In genomic region chr7:112150823-112151641, GRCh38 we compare ENCODE assay signal across 1 cellular context.
TF ChIP-seq lines count a peak whose summit lies in the region.

No MANE protein-coding gene starts in this region.

TF ChIP-seq in HEK293, 187 proteins besides CTCF, POLR2A, EP300 and RAD21 (continued from another document and continues in another):
- TF ChIP-seq YY2 (tag by site-specific recombination; IDR thresholded peaks at IDR 0.05) (no peak), ZNF10 (tag by site-specific recombination; IDR thresholded peaks at IDR 0.05) (peak; percentile 86), ZNF645 (tag by site-specific recombination; IDR thresholded peaks at IDR 0.05) (no peak), ZNF274 (IDR thresholded peaks at IDR 0.05; ENCODE audit: low read length) (no peak), ZNF274 (tag by site-specific recombination; IDR thresholded peaks at IDR 0.05; ENCODE audit: borderline replicate concordance) (no peak), ZNF366 (tag by site-specific recombination; conservative IDR thresholded peaks at IDR 0.05) (peak; percentile 85), ZNF350 (tag by site-specific recombination; IDR thresholded peaks at IDR 0.05) (no peak), ZNF510 (tag by site-specific recombination; IDR thresholded peaks at IDR 0.05; ENCODE audit: insufficient replicate concordance) (no peak), EGR2 (tag by site-specific recombination; IDR thresholded peaks at IDR 0.05; ENCODE audit: low read depth) (no peak), SP7 (tag by site-specific recombination; IDR thresholded peaks at IDR 0.05) (peak; percentile 85), ZBTB11 (tag by site-specific recombination; conservative IDR thresholded peaks at IDR 0.05; ENCODE audit: low read depth) (no peak; the same call in 1 of the 2 replicates), ZNF112 (tag by site-specific recombination; IDR thresholded peaks at IDR 0.05) (no peak), ZNF302 (tag by site-specific recombination; IDR thresholded peaks at IDR 0.05; ENCODE audit: low read depth) (peak; percentile 80), ZNF37A (tag by site-specific recombination; IDR thresholded peaks at IDR 0.05) (no peak), ZBTB8A (tag by site-specific recombination; IDR thresholded peaks at IDR 0.05) (peak; percentile 69), ZNF561 (tag by site-specific recombination; IDR thresholded peaks at IDR 0.05; ENCODE audit: borderline replicate concordance) (peak; percentile 95; the same call in 1 of the 2 replicates), ZNF777 (tag by site-specific recombination; IDR thresholded peaks at IDR 0.05; ENCODE audit: borderline replicate concordance) (no peak), IKZF3 (tag by site-specific recombination; IDR thresholded peaks at IDR 0.05) (peak; percentile 93), GLI2 (tag by site-specific recombination; IDR thresholded peaks at IDR 0.05; ENCODE audit: borderline replicate concordance, low read depth) (peak; percentile 78; the same call in 1 of the 2 replicates), ZNF48 (tag by site-specific recombination; IDR thresholded peaks at IDR 0.05) (no peak), ZNF621 (tag by site-specific recombination; IDR thresholded peaks at IDR 0.05) (no peak), ZXDB (tag by site-specific recombination; IDR thresholded peaks at IDR 0.05) (peak; percentile 97), MZF1 (tag by site-specific recombination; IDR thresholded peaks at IDR 0.05; ENCODE audit: borderline replicate concordance) (peak; percentile 98), ZNF600 (tag by site-specific recombination; IDR thresholded peaks at IDR 0.05) (no peak), ZFP3 (tag by site-specific recombination; IDR thresholded peaks at IDR 0.05; ENCODE audit: low read depth) (no peak), INSM2 (tag by site-specific recombination; IDR thresholded peaks at IDR 0.05) (0 out of 2 replicates have a peak, but pooled peaks have one; percentile 22), ZNF623 (tag by site-specific recombination; IDR thresholded peaks at IDR 0.05) (no peak), ZNF548 (tag by site-specific recombination; IDR thresholded peaks at IDR 0.05) (no peak), ZNF404 (tag by site-specific recombination; IDR thresholded peaks at IDR 0.05) (no peak), SP2 (tag by site-specific recombination; IDR thresholded peaks at IDR 0.05) (no peak), ZNF184 (tag by site-specific recombination; IDR thresholded peaks at IDR 0.05) (0 out of 2 replicates have a peak, but pooled peaks have one; percentile 23), OVOL3 (tag by site-specific recombination; IDR thresholded peaks at IDR 0.05) (peak; percentile 93), ZBTB49 (tag by site-specific recombination; IDR thresholded peaks at IDR 0.05; ENCODE audit: low read depth) (no peak)
- TF ChIP-seq, protein P1, sequence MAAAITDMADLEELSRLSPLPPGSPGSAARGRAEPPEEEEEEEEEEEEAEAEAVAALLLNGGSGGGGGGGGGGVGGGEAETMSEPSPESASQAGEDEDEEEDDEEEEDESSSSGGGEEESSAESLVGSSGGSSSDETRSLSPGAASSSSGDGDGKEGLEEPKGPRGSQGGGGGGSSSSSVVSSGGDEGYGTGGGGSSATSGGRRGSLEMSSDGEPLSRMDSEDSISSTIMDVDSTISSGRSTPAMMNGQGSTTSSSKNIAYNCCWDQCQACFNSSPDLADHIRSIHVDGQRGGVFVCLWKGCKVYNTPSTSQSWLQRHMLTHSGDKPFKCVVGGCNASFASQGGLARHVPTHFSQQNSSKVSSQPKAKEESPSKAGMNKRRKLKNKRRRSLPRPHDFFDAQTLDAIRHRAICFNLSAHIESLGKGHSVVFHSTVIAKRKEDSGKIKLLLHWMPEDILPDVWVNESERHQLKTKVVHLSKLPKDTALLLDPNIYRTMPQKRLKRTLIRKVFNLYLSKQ (tag by site-specific recombination; IDR thresholded peaks at IDR 0.05; ENCODE audit: borderline replicate concordance), result no peak
- TF ChIP-seq, protein P2, sequence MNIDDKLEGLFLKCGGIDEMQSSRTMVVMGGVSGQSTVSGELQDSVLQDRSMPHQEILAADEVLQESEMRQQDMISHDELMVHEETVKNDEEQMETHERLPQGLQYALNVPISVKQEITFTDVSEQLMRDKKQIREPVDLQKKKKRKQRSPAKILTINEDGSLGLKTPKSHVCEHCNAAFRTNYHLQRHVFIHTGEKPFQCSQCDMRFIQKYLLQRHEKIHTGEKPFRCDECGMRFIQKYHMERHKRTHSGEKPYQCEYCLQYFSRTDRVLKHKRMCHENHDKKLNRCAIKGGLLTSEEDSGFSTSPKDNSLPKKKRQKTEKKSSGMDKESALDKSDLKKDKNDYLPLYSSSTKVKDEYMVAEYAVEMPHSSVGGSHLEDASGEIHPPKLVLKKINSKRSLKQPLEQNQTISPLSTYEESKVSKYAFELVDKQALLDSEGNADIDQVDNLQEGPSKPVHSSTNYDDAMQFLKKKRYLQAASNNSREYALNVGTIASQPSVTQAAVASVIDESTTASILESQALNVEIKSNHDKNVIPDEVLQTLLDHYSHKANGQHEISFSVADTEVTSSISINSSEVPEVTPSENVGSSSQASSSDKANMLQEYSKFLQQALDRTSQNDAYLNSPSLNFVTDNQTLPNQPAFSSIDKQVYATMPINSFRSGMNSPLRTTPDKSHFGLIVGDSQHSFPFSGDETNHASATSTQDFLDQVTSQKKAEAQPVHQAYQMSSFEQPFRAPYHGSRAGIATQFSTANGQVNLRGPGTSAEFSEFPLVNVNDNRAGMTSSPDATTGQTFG (tag by site-specific recombination; IDR thresholded peaks at IDR 0.05; ENCODE audit: borderline replicate concordance), result no peak
- TF ChIP-seq, protein P3, sequence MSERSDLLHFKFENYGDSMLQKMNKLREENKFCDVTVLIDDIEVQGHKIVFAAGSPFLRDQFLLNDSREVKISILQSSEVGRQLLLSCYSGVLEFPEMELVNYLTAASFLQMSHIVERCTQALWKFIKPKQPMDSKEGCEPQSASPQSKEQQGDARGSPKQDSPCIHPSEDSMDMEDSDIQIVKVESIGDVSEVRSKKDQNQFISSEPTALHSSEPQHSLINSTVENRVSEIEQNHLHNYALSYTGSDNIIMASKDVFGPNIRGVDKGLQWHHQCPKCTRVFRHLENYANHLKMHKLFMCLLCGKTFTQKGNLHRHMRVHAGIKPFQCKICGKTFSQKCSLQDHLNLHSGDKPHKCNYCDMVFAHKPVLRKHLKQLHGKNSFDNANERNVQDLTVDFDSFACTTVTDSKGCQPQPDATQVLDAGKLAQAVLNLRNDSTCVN (tag by site-specific recombination; optimal IDR thresholded peaks at IDR 0.05), result no peak
- TF ChIP-seq, protein P4, sequence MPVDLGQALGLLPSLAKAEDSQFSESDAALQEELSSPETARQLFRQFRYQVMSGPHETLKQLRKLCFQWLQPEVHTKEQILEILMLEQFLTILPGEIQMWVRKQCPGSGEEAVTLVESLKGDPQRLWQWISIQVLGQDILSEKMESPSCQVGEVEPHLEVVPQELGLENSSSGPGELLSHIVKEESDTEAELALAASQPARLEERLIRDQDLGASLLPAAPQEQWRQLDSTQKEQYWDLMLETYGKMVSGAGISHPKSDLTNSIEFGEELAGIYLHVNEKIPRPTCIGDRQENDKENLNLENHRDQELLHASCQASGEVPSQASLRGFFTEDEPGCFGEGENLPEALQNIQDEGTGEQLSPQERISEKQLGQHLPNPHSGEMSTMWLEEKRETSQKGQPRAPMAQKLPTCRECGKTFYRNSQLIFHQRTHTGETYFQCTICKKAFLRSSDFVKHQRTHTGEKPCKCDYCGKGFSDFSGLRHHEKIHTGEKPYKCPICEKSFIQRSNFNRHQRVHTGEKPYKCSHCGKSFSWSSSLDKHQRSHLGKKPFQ (tag by site-specific recombination; IDR thresholded peaks at IDR 0.05), result peak; percentile 76
- TF ChIP-seq, protein P5, sequence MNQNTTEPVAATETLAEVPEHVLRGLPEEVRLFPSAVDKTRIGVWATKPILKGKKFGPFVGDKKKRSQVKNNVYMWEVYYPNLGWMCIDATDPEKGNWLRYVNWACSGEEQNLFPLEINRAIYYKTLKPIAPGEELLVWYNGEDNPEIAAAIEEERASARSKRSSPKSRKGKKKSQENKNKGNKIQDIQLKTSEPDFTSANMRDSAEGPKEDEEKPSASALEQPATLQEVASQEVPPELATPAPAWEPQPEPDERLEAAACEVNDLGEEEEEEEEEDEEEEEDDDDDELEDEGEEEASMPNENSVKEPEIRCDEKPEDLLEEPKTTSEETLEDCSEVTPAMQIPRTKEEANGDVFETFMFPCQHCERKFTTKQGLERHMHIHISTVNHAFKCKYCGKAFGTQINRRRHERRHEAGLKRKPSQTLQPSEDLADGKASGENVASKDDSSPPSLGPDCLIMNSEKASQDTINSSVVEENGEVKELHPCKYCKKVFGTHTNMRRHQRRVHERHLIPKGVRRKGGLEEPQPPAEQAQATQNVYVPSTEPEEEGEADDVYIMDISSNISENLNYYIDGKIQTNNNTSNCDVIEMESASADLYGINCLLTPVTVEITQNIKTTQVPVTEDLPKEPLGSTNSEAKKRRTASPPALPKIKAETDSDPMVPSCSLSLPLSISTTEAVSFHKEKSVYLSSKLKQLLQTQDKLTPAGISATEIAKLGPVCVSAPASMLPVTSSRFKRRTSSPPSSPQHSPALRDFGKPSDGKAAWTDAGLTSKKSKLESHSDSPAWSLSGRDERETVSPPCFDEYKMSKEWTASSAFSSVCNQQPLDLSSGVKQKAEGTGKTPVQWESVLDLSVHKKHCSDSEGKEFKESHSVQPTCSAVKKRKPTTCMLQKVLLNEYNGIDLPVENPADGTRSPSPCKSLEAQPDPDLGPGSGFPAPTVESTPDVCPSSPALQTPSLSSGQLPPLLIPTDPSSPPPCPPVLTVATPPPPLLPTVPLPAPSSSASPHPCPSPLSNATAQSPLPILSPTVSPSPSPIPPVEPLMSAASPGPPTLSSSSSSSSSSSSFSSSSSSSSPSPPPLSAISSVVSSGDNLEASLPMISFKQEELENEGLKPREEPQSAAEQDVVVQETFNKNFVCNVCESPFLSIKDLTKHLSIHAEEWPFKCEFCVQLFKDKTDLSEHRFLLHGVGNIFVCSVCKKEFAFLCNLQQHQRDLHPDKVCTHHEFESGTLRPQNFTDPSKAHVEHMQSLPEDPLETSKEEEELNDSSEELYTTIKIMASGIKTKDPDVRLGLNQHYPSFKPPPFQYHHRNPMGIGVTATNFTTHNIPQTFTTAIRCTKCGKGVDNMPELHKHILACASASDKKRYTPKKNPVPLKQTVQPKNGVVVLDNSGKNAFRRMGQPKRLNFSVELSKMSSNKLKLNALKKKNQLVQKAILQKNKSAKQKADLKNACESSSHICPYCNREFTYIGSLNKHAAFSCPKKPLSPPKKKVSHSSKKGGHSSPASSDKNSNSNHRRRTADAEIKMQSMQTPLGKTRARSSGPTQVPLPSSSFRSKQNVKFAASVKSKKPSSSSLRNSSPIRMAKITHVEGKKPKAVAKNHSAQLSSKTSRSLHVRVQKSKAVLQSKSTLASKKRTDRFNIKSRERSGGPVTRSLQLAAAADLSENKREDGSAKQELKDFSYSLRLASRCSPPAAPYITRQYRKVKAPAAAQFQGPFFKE (tag by site-specific recombination; IDR thresholded peaks at IDR 0.05; ENCODE audit: borderline replicate concordance), result no peak
